Comparison of ENCODE assay signal across 43 cellular contexts in genomic region chr20:56274156-56274555, GRCh38. TPM values are rescaled to one million over a fixed set of nuclear protein-coding genes. Genes with fewer than 3 reads are reported as not detected.
"Had no signal": no experiment of that assay in that cellular context is flagged by ENCODE, and none has a peak within 500 bp of the region (broad histone marks: within the 10 kb centered on the region; RNA-seq: fewer than 3 reads in every experiment).

No MANE protein-coding gene starts in this region.

- H3K4me1 ChIP-seq: adrenal gland, ascending aorta, body of pancreas, breast epithelium had no signal

- H3K27ac Mint-ChIP-seq: activated naive CD4-positive, alpha-beta T cell treated with anti-CD3 and anti-CD28 coated beads for 36 hours; activated naive CD4-positive, alpha-beta T cell treated with anti-CD3 and anti-CD28 coated beads, Interleukin-2, amount 10 ng/mL, durations not matched to agents 7 days and 5 days; activated naive CD4-positive, alpha-beta T cell treated with anti-CD3 and anti-CD28 coated beads, Interleukin-2, amount 50 U/mL, for 24 hours; activated naive CD4-positive, alpha-beta T cell treated with anti-CD3 and anti-CD28 coated beads, Interleukin-2, amount 50 U/mL, for 72 hours; activated naive CD8-positive, alpha-beta T cell; activated naive CD8-positive, alpha-beta T cell treated with anti-CD3 and anti-CD28 coated beads for 36 hours; activated naive CD8-positive, alpha-beta T cell treated with anti-CD3 and anti-CD28 coated beads, Interleukin-2, amount 10 ng/mL, durations not matched to agents 7 days and 5 days; activated naive CD8-positive, alpha-beta T cell treated with anti-CD3 and anti-CD28 coated beads, Interleukin-2, amount 50 U/mL, for 24 hours; activated T-cell treated with anti-CD3 and anti-CD28 coated beads, Interleukin-2, amount 50 U/mL, for 24 hours; activated T-cell treated with anti-CD3 and anti-CD28 coated beads, Interleukin-2, amount 50 U/mL, for 72 hours; activated T-helper 1 cell treated with anti-CD3 and anti-CD28 coated beads, Interleukin-12 subunit alpha, Interleukin-12 subunit beta, Interleukin-2, Interleukin-4 antibody, amounts not matched to agents 30 ng/mL and 10 ng/mL and 1 ng/mL, durations not matched to agents 14 hours and 24 hours and 36 hours; activated T-helper 17 cell treated with anti-CD3 and anti-CD28 coated beads, Interleukin-2, amount 50 U/mL, for 72 hours; activated T-helper 2 cell treated with anti-CD3 and anti-CD28 coated beads, Interferon-gamma antibody, Interleukin-2, Interleukin-4, amounts not matched to agents 10 μg/mL and 5 μg/mL and 100 μg/mL, durations not matched to agents 14 hours and 24 hours and 36 hours; brain had no signal

- H3K4me3 ChIP-seq: adrenal gland, ascending aorta, body of pancreas, breast epithelium, cardiac muscle cell had no signal

- H3K36me3 ChIP-seq: adrenal gland, ascending aorta, brain microvascular endothelial cell, breast epithelium, cardiac muscle cell had no signal

- H3K4me1 Mint-ChIP-seq: activated naive CD4-positive, alpha-beta T cell treated with anti-CD3 and anti-CD28 coated beads, Interleukin-2, amount 10 ng/mL, durations not matched to agents 7 days and 5 days; activated naive CD4-positive, alpha-beta T cell treated with anti-CD3 and anti-CD28 coated beads, Interleukin-2, amount 50 U/mL, for 24 hours; activated naive CD8-positive, alpha-beta T cell treated with anti-CD3 and anti-CD28 coated beads for 36 hours; activated naive CD8-positive, alpha-beta T cell treated with anti-CD3 and anti-CD28 coated beads, Interleukin-2, amount 10 ng/mL, durations not matched to agents 7 days and 5 days; activated naive CD8-positive, alpha-beta T cell treated with anti-CD3 and anti-CD28 coated beads, Interleukin-2, amount 50 U/mL, for 24 hours; activated T-helper 17 cell treated with anti-CD3 and anti-CD28 coated beads, Interleukin-2, amount 50 U/mL, for 72 hours; brain; central memory CD8-positive, alpha-beta T cell had no signal

- H3K36me3 Mint-ChIP-seq: activated naive CD4-positive, alpha-beta T cell treated with anti-CD3 and anti-CD28 coated beads, Interleukin-2, amount 10 ng/mL, durations not matched to agents 7 days and 5 days; activated naive CD4-positive, alpha-beta T cell treated with anti-CD3 and anti-CD28 coated beads, Interleukin-2, amount 50 U/mL, for 24 hours; activated naive CD4-positive, alpha-beta T cell treated with anti-CD3 and anti-CD28 coated beads, Interleukin-2, amount 50 U/mL, for 72 hours; activated naive CD8-positive, alpha-beta T cell; activated naive CD8-positive, alpha-beta T cell treated with anti-CD3 and anti-CD28 coated beads for 36 hours; activated naive CD8-positive, alpha-beta T cell treated with anti-CD3 and anti-CD28 coated beads, Interleukin-2, amount 10 ng/mL, durations not matched to agents 7 days and 5 days; brain had no signal

- H3K4me3 Mint-ChIP-seq: activated naive CD4-positive, alpha-beta T cell treated with anti-CD3 and anti-CD28 coated beads for 36 hours; activated naive CD4-positive, alpha-beta T cell treated with anti-CD3 and anti-CD28 coated beads, Interleukin-2, amount 10 ng/mL, durations not matched to agents 7 days and 5 days; activated naive CD4-positive, alpha-beta T cell treated with anti-CD3 and anti-CD28 coated beads, Interleukin-2, amount 50 U/mL, for 24 hours; activated naive CD8-positive, alpha-beta T cell; activated naive CD8-positive, alpha-beta T cell treated with anti-CD3 and anti-CD28 coated beads for 36 hours; activated naive CD8-positive, alpha-beta T cell treated with anti-CD3 and anti-CD28 coated beads, Interleukin-2, amount 10 ng/mL, durations not matched to agents 7 days and 5 days; activated naive CD8-positive, alpha-beta T cell treated with anti-CD3 and anti-CD28 coated beads, Interleukin-2, amount 50 U/mL, for 24 hours; activated T-cell treated with anti-CD3 and anti-CD28 coated beads, Interleukin-2, amount 50 U/mL, for 24 hours; activated T-cell treated with anti-CD3 and anti-CD28 coated beads, Interleukin-2, amount 50 U/mL, for 4 hours; activated T-cell treated with anti-CD3 and anti-CD28 coated beads, Interleukin-2, amount 50 U/mL, for 72 hours; activated T-helper 1 cell treated with anti-CD3 and anti-CD28 coated beads, Interleukin-12 subunit alpha, Interleukin-12 subunit beta, Interleukin-2, Interleukin-4 antibody, amounts not matched to agents 30 ng/mL and 10 ng/mL and 1 ng/mL, durations not matched to agents 14 hours and 24 hours and 36 hours; activated T-helper 17 cell treated with anti-CD3 and anti-CD28 coated beads, Interleukin-2, amount 50 U/mL, for 72 hours; brain; central memory CD8-positive, alpha-beta T cell had no signal

- H3K9me3 ChIP-seq: adrenal gland, ascending aorta, body of pancreas had no signal

- H3K9me3 Mint-ChIP-seq: activated naive CD4-positive, alpha-beta T cell treated with anti-CD3 and anti-CD28 coated beads, Interleukin-2, amount 10 ng/mL, durations not matched to agents 7 days and 5 days; activated naive CD4-positive, alpha-beta T cell treated with anti-CD3 and anti-CD28 coated beads, Interleukin-2, amount 50 U/mL, for 24 hours; activated naive CD4-positive, alpha-beta T cell treated with anti-CD3 and anti-CD28 coated beads, Interleukin-2, amount 50 U/mL, for 72 hours; activated naive CD8-positive, alpha-beta T cell treated with anti-CD3 and anti-CD28 coated beads for 36 hours; activated naive CD8-positive, alpha-beta T cell treated with anti-CD3 and anti-CD28 coated beads, Interleukin-2, amount 10 ng/mL, durations not matched to agents 7 days and 5 days; activated naive CD8-positive, alpha-beta T cell treated with anti-CD3 and anti-CD28 coated beads, Interleukin-2, amount 50 U/mL, for 24 hours; activated T-cell treated with anti-CD3 and anti-CD28 coated beads, Interleukin-2, amount 50 U/mL, for 24 hours; activated T-cell treated with anti-CD3 and anti-CD28 coated beads, Interleukin-2, amount 50 U/mL, for 4 hours; activated T-cell treated with anti-CD3 and anti-CD28 coated beads, Interleukin-2, amount 50 U/mL, for 72 hours; activated T-helper 1 cell treated with anti-CD3 and anti-CD28 coated beads, Interleukin-12 subunit alpha, Interleukin-12 subunit beta, Interleukin-2, Interleukin-4 antibody, amounts not matched to agents 30 ng/mL and 10 ng/mL and 1 ng/mL, durations not matched to agents 14 hours and 24 hours and 36 hours; activated T-helper 17 cell treated with anti-CD3 and anti-CD28 coated beads, Interleukin-2, amount 50 U/mL, for 72 hours; activated T-helper 2 cell treated with anti-CD3 and anti-CD28 coated beads, Interferon-gamma antibody, Interleukin-2, Interleukin-4, amounts not matched to agents 10 μg/mL and 5 μg/mL and 100 μg/mL, durations not matched to agents 14 hours and 24 hours and 36 hours; central memory CD8-positive, alpha-beta T cell had no signal

- H3K27me3 Mint-ChIP-seq: activated naive CD4-positive, alpha-beta T cell treated with anti-CD3 and anti-CD28 coated beads, Interleukin-2, amount 10 ng/mL, durations not matched to agents 7 days and 5 days had no signal

- H3K27me3 ChIP-seq: adrenal gland, ascending aorta, body of pancreas, brain microvascular endothelial cell, breast epithelium, cardiac muscle cell had no signal

- H3K27ac ChIP-seq: adrenal gland, ascending aorta, body of pancreas, brain microvascular endothelial cell, breast epithelium, cardiac muscle cell had no signal

- ATAC-seq: activated naive CD4-positive, alpha-beta T cell treated with anti-CD3 and anti-CD28 coated beads, Interleukin-2, amount 50 U/mL, for 72 hours; activated naive CD8-positive, alpha-beta T cell treated with anti-CD3 and anti-CD28 coated beads, Interleukin-2, amount 50 U/mL, for 24 hours; activated T-cell treated with anti-CD3 and anti-CD28 coated beads, Interleukin-2, amount 50 U/mL, for 4 hours; activated T-cell treated with anti-CD3 and anti-CD28 coated beads, Interleukin-2, amount 50 U/mL, for 72 hours; activated T-helper 17 cell treated with anti-CD3 and anti-CD28 coated beads, Interleukin-2, amount 50 U/mL, for 72 hours; body of pancreas had no signal

- DNase-seq: activated effector memory CD4-positive, alpha-beta T cell treated with anti-CD3 and anti-CD28 coated beads, Interleukin-2, amount 50 U/mL, for 16 hours; activated effector memory CD4-positive, alpha-beta T cell treated with Interleukin-2 at 50 U/mL for 16 hours; activated gamma-delta T cell; activated gamma-delta T cell treated with Interleukin-2 at 50 U/mL for 16 hours; activated naive CD4-positive, alpha-beta T cell; activated naive CD4-positive, alpha-beta T cell treated with anti-CD3 and anti-CD28 coated beads for 36 hours; activated naive CD4-positive, alpha-beta T cell treated with anti-CD3 and anti-CD28 coated beads, Interleukin-2, amount 10 ng/mL, durations not matched to agents 7 days and 5 days; activated naive CD4-positive, alpha-beta T cell treated with anti-CD3 and anti-CD28 coated beads, Interleukin-2, amount 50 U/mL, for 16 hours; activated naive CD4-positive, alpha-beta T cell treated with Interleukin-2 at 50 U/mL for 16 hours; activated naive CD8-positive, alpha-beta T cell treated with anti-CD3 and anti-CD28 coated beads for 36 hours; activated naive CD8-positive, alpha-beta T cell treated with anti-CD3 and anti-CD28 coated beads, Interleukin-2, amount 10 ng/mL, durations not matched to agents 7 days and 5 days; activated naive CD8-positive, alpha-beta T cell treated with anti-CD3 and anti-CD28 coated beads, Interleukin-2, amount 50 U/mL, for 24 hours; activated T-cell treated with anti-CD3 and anti-CD28 coated beads for 4 hours; activated T-cell treated with anti-CD3 and anti-CD28 coated beads, Interleukin-2, amount 50 U/mL, for 1 hour; activated T-cell treated with anti-CD3 and anti-CD28 coated beads, Interleukin-2, amount 50 U/mL, for 24 hours; activated T-cell treated with anti-CD3 and anti-CD28 coated beads, Interleukin-2, amount 50 U/mL, for 4 hours; activated T-cell treated with anti-CD3 and anti-CD28 coated beads, Interleukin-2, amount 50 U/mL, for 48 hours; activated T-cell treated with anti-CD3 and anti-CD28 coated beads, Interleukin-2, amount 50 U/mL, for 72 hours; adrenal gland; amniotic stem cell; amygdala; anterior cingulate cortex; aorta; body of pancreas; brain microvascular endothelial cell; central memory CD4-positive, alpha-beta T cell; cerebellar nuclear complex had no signal

RNA-seq across cellular contexts. Expression of gene MC3R, which starts 25.6 kb away (rescaled TPM):
- total RNA-seq: activated naive CD4-positive, alpha-beta T cell treated with anti-CD3 and anti-CD28 coated beads for 36 hours; activated naive CD4-positive, alpha-beta T cell treated with anti-CD3 and anti-CD28 coated beads, Interleukin-2, amount 50 U/mL, for 72 hours; activated naive CD8-positive, alpha-beta T cell treated with anti-CD3 and anti-CD28 coated beads for 36 hours; activated naive CD8-positive, alpha-beta T cell treated with anti-CD3 and anti-CD28 coated beads, Interleukin-2, amount 10 ng/mL, durations not matched to agents 7 days and 5 days; activated T-cell treated with anti-CD3 and anti-CD28 coated beads, Interleukin-2, amount 50 U/mL, for 4 hours; activated T-cell treated with anti-CD3 and anti-CD28 coated beads, Interleukin-2, amount 50 U/mL, for 72 hours; activated T-helper 1 cell treated with anti-CD3 and anti-CD28 coated beads, Interleukin-12 subunit alpha, Interleukin-12 subunit beta, Interleukin-2, Interleukin-4 antibody, amounts not matched to agents 30 ng/mL and 10 ng/mL and 1 ng/mL, durations not matched to agents 14 hours and 24 hours and 36 hours; activated T-helper 17 cell treated with anti-CD3 and anti-CD28 coated beads, Interleukin-2, amount 50 U/mL, for 72 hours; activated T-helper 2 cell treated with anti-CD3 and anti-CD28 coated beads, Interferon-gamma antibody, Interleukin-2, Interleukin-4, amounts not matched to agents 10 μg/mL and 5 μg/mL and 100 μg/mL, durations not matched to agents 14 hours and 24 hours and 36 hours; adrenal gland; aorta; ascending aorta; astrocyte; body of pancreas; breast epithelium; bronchial epithelial cell; cardiac muscle cell; cardiac septum; cerebellum had no signal
- polyA plus RNA-seq: adipose tissue, adrenal gland, aorta, cardiac muscle cell had no signal
